In the genomic region with DNA sequence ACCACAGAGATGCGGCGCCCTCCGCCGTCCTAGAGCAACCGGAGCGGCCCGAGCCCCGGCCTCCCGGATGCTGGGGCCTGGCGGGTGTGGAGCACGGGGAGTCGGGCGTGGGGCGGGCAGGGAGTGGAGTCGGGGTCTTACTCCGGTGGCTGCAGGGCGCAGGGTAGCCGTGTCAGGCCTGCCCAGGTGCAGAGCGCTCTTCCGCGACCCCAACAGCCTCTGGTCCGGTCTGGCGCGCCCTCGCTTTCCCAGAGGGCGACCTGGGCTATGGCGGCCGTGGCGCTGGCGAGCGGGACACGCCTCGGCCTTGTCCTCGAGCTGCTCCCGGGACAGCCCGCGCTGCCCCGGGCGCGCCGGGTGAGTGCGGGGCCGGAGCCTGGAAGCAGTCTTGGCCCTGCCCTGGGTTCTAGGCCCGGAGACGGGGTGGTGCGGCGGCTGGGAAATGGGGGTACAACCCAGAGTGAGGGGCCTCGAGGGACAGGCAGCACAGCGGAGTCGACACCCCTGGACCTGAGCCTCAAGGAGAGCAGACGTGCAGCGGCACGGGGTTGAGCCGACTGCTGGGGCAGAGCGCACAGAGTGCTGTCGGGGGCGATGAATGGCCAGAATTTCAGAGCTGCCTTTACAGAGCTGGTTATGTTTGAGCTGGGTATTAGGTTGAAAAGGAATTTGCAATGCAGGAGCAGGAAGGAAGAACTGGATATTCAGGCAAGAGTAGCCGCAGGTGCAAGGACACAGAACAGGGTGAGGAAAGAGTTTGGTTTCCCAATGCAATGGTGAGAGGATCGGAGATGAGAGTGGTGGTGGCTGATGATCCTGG, we compare ENCODE assay signal across 8 cellular contexts.
DNase-seq lines count a peak whose midpoint lies in the region; TF ChIP-seq lines count a peak whose summit lies in the region.

A gene (plus strand): TSS at position 58 of the 820 bp plus-strand sequence. CDS start 1,973 bp downstream, outside the sequence.

- TF ChIP-seq CTCF in astrocyte of the cerebellum (IDR thresholded peaks at IDR 0.05; ENCODE audit: low read depth, low read length, missing control alignments) (no peak), GM20000 (IDR thresholded peaks at IDR 0.05; ENCODE audit: extremely low read depth, missing control alignments) (no peak)

- peak within 1 kb of the TSS; percentile 43 for H3K4me3 ChIP-seq in astrocyte of the cerebellum (ENCODE audit: low read depth, low read length)

- in situ Hi-C loops in astrocyte of the cerebellum (cut with HindIII; ENCODE audit: low sequenced_read_pairs) = no loop called here

- DNase-seq in activated gamma-delta T cell treated with Interleukin-2 at 50 U/mL for 16 hours = peak; percentile 27
- DNase-seq in activated gamma-delta T cell (lab: John Stamatoyannopoulos, UW) = no peak
- no peak for DNase-seq in astrocyte of the cerebellum (ENCODE audit: low read depth)
- DNase-seq in stimulated activated CD8-positive, alpha-beta memory T cell treated with anti-CD3 and anti-CD28 coated beads, Interleukin-15, amount 100 ng/mL, for 24 hours (ENCODE audit: low read depth) = peak; percentile 6
- no peak for DNase-seq in GM20000 (ENCODE audit: low spot score)
- DNase-seq in SW 1271 (lab: John Stamatoyannopoulos, UW) = no peak
- DNase-seq in superior temporal gyrus (ENCODE audit: extremely low spot score) = no peak

- H3K27me3 ChIP-seq in layer of hippocampus (ENCODE audit: control insufficient read depth, insufficient read depth, low read length) = no peaks in the 10 kb centered on the region

- peak within 1 kb of the TSS; percentile 71 for H3K27ac ChIP-seq in layer of hippocampus (ENCODE audit: low read depth, low read length)

Comparison
In these comparisons a context has a peak if more than half of its experiments do, and no peak if none do; other contexts are left out.
1. DNase-seq: peak in activated gamma-delta T cell treated with Interleukin-2 at 50 U/mL for 16 hours (single experiment) and stimulated activated CD8-positive, alpha-beta memory T cell treated with anti-CD3 and anti-CD28 coated beads, Interleukin-15, amount 100 ng/mL, for 24 hours (single experiment); none in activated gamma-delta T cell (single experiment), astrocyte of the cerebellum (single experiment), GM20000 (single experiment), SW 1271 (0 of 2) and superior temporal gyrus (single experiment).